In genomic region chr5:191036-191948, GRCh38 we compare ENCODE assay signal across 9 cellular contexts. TPM values are rescaled to one million over a fixed set of nuclear protein-coding genes. Genes with fewer than 3 reads are reported as not detected.
A peak's percentile ranks its signal among the peaks of the same experiment; 100 is the strongest.
DNase-seq lines count a peak whose midpoint lies in the region; ATAC-seq, FAIRE-seq and TF ChIP-seq lines count a peak whose summit lies in the region.
"Had no signal": no experiment of that assay in that cellular context is flagged by ENCODE, and none has a peak within 500 bp of the region (broad histone marks: within the 10 kb centered on the region; RNA-seq: fewer than 3 reads in every experiment).

Gene LRRC14B (plus strand): TSS chr5:191495. CDS start chr5:191539, 44 bp downstream.

- no peak for FAIRE-seq in H54 (lab: Jason Lieb, UNC)

- no peaks in the 10 kb centered on the region for H3K9me3 Mint-ChIP-seq in CD8-positive, alpha-beta T cell
- H3K9me3 Mint-ChIP-seq in memory B cell, result no peaks in the 10 kb centered on the region

- peaks cover 7% of the 10 kb centered on the region for H3K27me3 Mint-ChIP-seq in CD8-positive, alpha-beta T cell (ENCODE audit: low read depth)
- peaks cover 9% of the 10 kb centered on the region for H3K27me3 Mint-ChIP-seq in memory B cell

- no peaks in the 10 kb centered on the region for H3K36me3 Mint-ChIP-seq in CD8-positive, alpha-beta T cell
- H3K36me3 Mint-ChIP-seq in memory B cell, result no peaks in the 10 kb centered on the region

- intact Hi-C loops in CD8-positive, alpha-beta T cell (cut with DNase I, micrococcal nuclease), result no loop called here
- intact Hi-C loops in vagina (cut with DNase I), result no loop called here

- POLR2A ChIA-PET in CD8-positive, alpha-beta T cell (lab: Charles Lee), result no interaction called here

- no peak for TF ChIP-seq POLR2A in vagina (IDR thresholded peaks at IDR 0.05)
- no peak for TF ChIP-seq POLR2A in H54 (IDR thresholded peaks at IDR 0.05; ENCODE audit: low read depth, low read length)

- no peaks in the 10 kb centered on the region for H3K9me3 ChIP-seq in CD8-positive, alpha-beta T cell (ENCODE audit: low read length)
- no peaks in the 10 kb centered on the region for H3K9me3 ChIP-seq in vagina

- H3K4me1 ChIP-seq in CD8-positive, alpha-beta T cell (ENCODE audit: insufficient read depth, low read length), result peaks cover 7% of the 10 kb centered on the region
- peaks cover 21% of the 10 kb centered on the region for H3K4me1 ChIP-seq in vagina

- H3K4me3 ChIP-seq in CD8-positive, alpha-beta T cell (ENCODE audit: low read depth, low read length), result peak within 1 kb of the TSS; percentile 33
- no peak within 1 kb of the TSS for H3K4me3 ChIP-seq in vagina

- peak; percentile 19 for ATAC-seq in CD8-positive, alpha-beta T cell
- peak; percentile 35 for ATAC-seq in GM21515 (IDR thresholded peaks at IDR 0.05; ENCODE audit: unreplicated experiment)
- peak; percentile 14 for ATAC-seq in memory B cell (ENCODE audit: low read depth)

- peak in 4 of 7 experiments; percentile 18 to 58 (median 31) for DNase-seq in CD8-positive, alpha-beta T cell
- DNase-seq in SHP77 (lab: John Stamatoyannopoulos, UW) (peak; percentile 39 to 63), memory B cell (ENCODE audit: low spot score in 2 of 2) (peak in 1 of 2 donors; percentile 25), HT-29 (ENCODE audit: low spot score) (no peak), vagina (ENCODE audit: extremely low spot score in 2 of 2) (no peak), H54 (ENCODE audit: insufficient read length, low spot score) (no peak)
- no peak for DNase-seq in stimulated activated naive CD4-positive, alpha-beta T cell treated with Interleukin-2 at 50 U/mL for 16 hours (lab: John Stamatoyannopoulos, UW)

- H3K27ac ChIP-seq in CD8-positive, alpha-beta T cell (ENCODE audit: low read depth, low read length), result no peak within 1 kb of the TSS
- no peak within 1 kb of the TSS for H3K27ac ChIP-seq in vagina

- H3K4me1 Mint-ChIP-seq in CD8-positive, alpha-beta T cell (ENCODE audit: low read depth), result peaks cover 6% of the 10 kb centered on the region
- H3K4me1 Mint-ChIP-seq in memory B cell, result peaks cover 11% of the 10 kb centered on the region

- CTCF ChIA-PET in CD8-positive, alpha-beta T cell (lab: Charles Lee), result no interaction called here

- no peaks in the 10 kb centered on the region for H3K36me3 ChIP-seq in CD8-positive, alpha-beta T cell (ENCODE audit: insufficient read depth, low read length)
- no peaks in the 10 kb centered on the region for H3K36me3 ChIP-seq in vagina

- no peak for TF ChIP-seq CTCF in CD8-positive, alpha-beta T cell (IDR thresholded peaks at IDR 0.05)
- TF ChIP-seq CTCF in vagina (IDR thresholded peaks at IDR 0.05), result no peak

- no peaks in the 10 kb centered on the region for H3K27me3 ChIP-seq in CD8-positive, alpha-beta T cell (ENCODE audit: insufficient read depth, low read length)
- no peaks in the 10 kb centered on the region for H3K27me3 ChIP-seq in vagina

- no peak within 1 kb of the TSS for H3K27ac Mint-ChIP-seq in CD8-positive, alpha-beta T cell
- H3K27ac Mint-ChIP-seq in memory B cell, result no peak within 1 kb of the TSS

- peak within 1 kb of the TSS; percentile 53 for H3K4me3 Mint-ChIP-seq in CD8-positive, alpha-beta T cell
- H3K4me3 Mint-ChIP-seq in memory B cell, result peak within 1 kb of the TSS; percentile 56

RNA-seq across cellular contexts. Expression of gene LRRC14B, which starts in this region (rescaled TPM):
- total RNA-seq in CD8-positive, alpha-beta T cell, result not detected
- not detected in 2 replicates for total RNA-seq in HT-29 (2014; rRNA removed; shearing (Covaris generic))
- total RNA-seq in vagina, result not detected
- total RNA-seq: mononuclear cell had no signal

Comparison
In these comparisons a context has a peak if more than half of its experiments do, and no peak if none do; other contexts are left out.
1. Peak in DNase-seq, ATAC-seq and H3K4me3 ChIP-seq in CD8-positive, alpha-beta T cell; RNA of the gene not detected or under 1 TPM.
2. DNase-seq: peak in SHP77 (2 of 2); none in HT-29 (single experiment), stimulated activated naive CD4-positive, alpha-beta T cell treated with Interleukin-2 at 50 U/mL for 16 hours (single experiment), vagina (0 of 2) and H54 (single experiment).
3. Peak in every context shown above with its lines, with median percentiles within 50 percentile points of each other: ATAC-seq.